In genomic region chr19:28428644-28429348, GRCh38 we compare ENCODE assay signal across 1 cellular context.
TF ChIP-seq lines count a peak whose summit lies in the region.

No MANE protein-coding gene starts in this region.

TF ChIP-seq in HEK293, 187 proteins besides CTCF, POLR2A, EP300 and RAD21 (continued from another document and continues in another):
- TF ChIP-seq PRDM6 (tag by site-specific recombination; IDR thresholded peaks at IDR 0.05) (no peak), REST (tag by site-specific recombination; IDR thresholded peaks at IDR 0.05) (no peak), ATF2 (tag by site-specific recombination; IDR thresholded peaks at IDR 0.05; ENCODE audit: low read depth) (no peak), ZBTB11 (tag by site-specific recombination; conservative IDR thresholded peaks at IDR 0.05; ENCODE audit: low read depth) (no peak), PATZ1 (tag by site-specific recombination; IDR thresholded peaks at IDR 0.05) (no peak), ZNF366 (tag by site-specific recombination; conservative IDR thresholded peaks at IDR 0.05) (peak; percentile 53; the same call in 1 of the 2 replicates), KLF17 (tag by site-specific recombination; IDR thresholded peaks at IDR 0.05) (0 out of 2 replicates have a peak, but pooled peaks have one; percentile 20), TSHZ1 (tag by site-specific recombination; IDR thresholded peaks at IDR 0.05; ENCODE audit: borderline replicate concordance) (peak; percentile 54; the same call in 1 of the 2 replicates), KLF16 (tag by site-specific recombination; IDR thresholded peaks at IDR 0.05) (peak; percentile 57; the same call in 1 of the 2 replicates), FEZF1 (tag by site-specific recombination; IDR thresholded peaks at IDR 0.05) (peak; percentile 69), HIC1 (tag by site-specific recombination; IDR thresholded peaks at IDR 0.05) (peak; percentile 79), PRDM1 (tag by site-specific recombination; IDR thresholded peaks at IDR 0.05) (peak; percentile 64), ZNF558 (tag by site-specific recombination; IDR thresholded peaks at IDR 0.05) (peak; percentile 40; the same call in 1 of the 2 replicates), ZNF138 (tag by site-specific recombination; IDR thresholded peaks at IDR 0.05; ENCODE audit: borderline replicate concordance) (no peak), ZSCAN30 (tag by site-specific recombination; IDR thresholded peaks at IDR 0.05) (peak; percentile 30; the same call in 1 of the 2 replicates), ZNF548 (tag by site-specific recombination; IDR thresholded peaks at IDR 0.05) (no peak), ZNF639 (tag by site-specific recombination; IDR thresholded peaks at IDR 0.05) (0 out of 2 replicates have a peak, but pooled peaks have one; percentile 40), ZNF140 (tag by site-specific recombination; IDR thresholded peaks at IDR 0.05) (no peak), ZNF747 (tag by site-specific recombination; IDR thresholded peaks at IDR 0.05) (no peak), ZNF670 (tag by site-specific recombination; IDR thresholded peaks at IDR 0.05; ENCODE audit: low read depth) (no peak), ZNF174 (tag by site-specific recombination; IDR thresholded peaks at IDR 0.05) (0 out of 2 replicates have a peak, but pooled peaks have one; percentile 49), ZNF362 (tag by site-specific recombination; IDR thresholded peaks at IDR 0.05) (no peak), ZFP69B (tag by site-specific recombination; IDR thresholded peaks at IDR 0.05) (0 out of 2 replicates have a peak, but pooled peaks have one; percentile 23), ZNF600 (tag by site-specific recombination; IDR thresholded peaks at IDR 0.05) (peak; percentile 63), ZNF692 (tag by site-specific recombination; IDR thresholded peaks at IDR 0.05) (no peak), IKZF3 (tag by site-specific recombination; IDR thresholded peaks at IDR 0.05) (no peak), ZBTB20 (tag by site-specific recombination; IDR thresholded peaks at IDR 0.05) (peak; percentile 66)
